1 cellular context compared by ENCODE assay signal in genomic region chr4:88172987-88173386, GRCh38.
TF ChIP-seq lines count a peak whose summit lies in the region.

No MANE protein-coding gene starts in this region.

TF ChIP-seq in SK-N-SH, 30 proteins besides CTCF, POLR2A, EP300 and RAD21 (continued from another document):
- TF ChIP-seq RXRA (IDR thresholded peaks at IDR 0.05; ENCODE audit: borderline replicate concordance, low read depth): no peak
